Comparison of ENCODE assay signal across 1 cellular context in genomic region chr16:88560722-88561484, GRCh38.
TF ChIP-seq lines count a peak whose summit lies in the region.

No MANE protein-coding gene starts in this region.

TF ChIP-seq in HepG2, 621 proteins besides CTCF, POLR2A, EP300 and RAD21 (continued from another document and continues in another):
- TF ChIP-seq ARID4A (CRISPR knock-in tag; IDR thresholded peaks at IDR 0.05; ENCODE audit: borderline replicate concordance) (peak; percentile 84), SKIL (CRISPR knock-in tag; IDR thresholded peaks at IDR 0.05; ENCODE audit: borderline replicate concordance) (peak; percentile 86), MAFF (IDR thresholded peaks at IDR 0.05; ENCODE audit: low read depth, low read length) (no peak), ZNF180 (CRISPR knock-in tag; IDR thresholded peaks at IDR 0.05; ENCODE audit: borderline replicate concordance, low read depth) (peak; percentile 96; the same call in 1 of the 2 replicates), MLX (CRISPR knock-in tag; IDR thresholded peaks at IDR 0.05) (peak; percentile 93), ZNF30 (CRISPR knock-in tag; IDR thresholded peaks at IDR 0.05) (peak; percentile 99), ZNF512B (CRISPR knock-in tag; IDR thresholded peaks at IDR 0.05; ENCODE audit: borderline replicate concordance) (peak; percentile 76; the same call in 1 of the 2 replicates), RFXANK (CRISPR knock-in tag; IDR thresholded peaks at IDR 0.05) (peak; percentile 97), ZBTB25 (CRISPR knock-in tag; IDR thresholded peaks at IDR 0.05) (peak; percentile 100), ZEB1 (IDR thresholded peaks at IDR 0.05; ENCODE audit: insufficient replicate concordance, low read depth) (no peak), HOXA7 (CRISPR knock-in tag; IDR thresholded peaks at IDR 0.05) (peak; percentile 98), DRAP1 (CRISPR knock-in tag; IDR thresholded peaks at IDR 0.05) (peak; percentile 91), ARNTL (CRISPR knock-in tag; IDR thresholded peaks at IDR 0.05) (peak; percentile 97), ZHX2 (IDR thresholded peaks at IDR 0.05; ENCODE audit: low read depth) (no peak), ZHX2 (CRISPR knock-in tag; IDR thresholded peaks at IDR 0.05; ENCODE audit: borderline replicate concordance) (peak; percentile 99), MBNL3 (CRISPR knock-in tag; conservative IDR thresholded peaks at IDR 0.05) (no peak), TP53 (CRISPR knock-in tag; conservative IDR thresholded peaks at IDR 0.05) (peak; percentile 96; the same call in 1 of the 2 replicates), UBTF (CRISPR knock-in tag; IDR thresholded peaks at IDR 0.05) (0 out of 2 replicates have a peak, but pooled peaks have one; percentile 15), ZSCAN22 (CRISPR knock-in tag; IDR thresholded peaks at IDR 0.05) (peak; percentile 92), GATA4 (IDR thresholded peaks at IDR 0.05; ENCODE audit: borderline replicate concordance, low read depth) (no peak), PATZ1 (CRISPR knock-in tag; IDR thresholded peaks at IDR 0.05) (peak; percentile 93), RCOR2 (CRISPR knock-in tag; IDR thresholded peaks at IDR 0.05) (peak; percentile 92), ZC3H13 (CRISPR knock-in tag; IDR thresholded peaks at IDR 0.05) (peak; percentile 96), PCBP2 (optimal IDR thresholded peaks at IDR 0.05; ENCODE audit: low read depth, low read length, poor library complexity, severe bottlenecking) (no peak), ZNF432 (CRISPR knock-in tag; IDR thresholded peaks at IDR 0.05; ENCODE audit: borderline replicate concordance) (peak; percentile 95), MYC (CRISPR knock-in tag; IDR thresholded peaks at IDR 0.05; ENCODE audit: borderline replicate concordance) (peak; percentile 91), MTERF4 (CRISPR knock-in tag; IDR thresholded peaks at IDR 0.05) (peak; percentile 100), GFI1 (CRISPR knock-in tag; IDR thresholded peaks at IDR 0.05; ENCODE audit: borderline replicate concordance) (no peak), ZNF543 (CRISPR knock-in tag; IDR thresholded peaks at IDR 0.05) (peak; percentile 99), SRSF9 (IDR thresholded peaks at IDR 0.05; ENCODE audit: borderline replicate concordance, insufficient read depth, low read depth, low read length, poor library complexity, severe bottlenecking) (no peak), CBX5 (CRISPR knock-in tag; IDR thresholded peaks at IDR 0.05; ENCODE audit: borderline replicate concordance) (peak; percentile 99)
